8 cellular contexts compared by ENCODE assay signal in genomic region chr17:17146791-17147406, GRCh38. TPM values are rescaled to one million over a fixed set of nuclear protein-coding genes. Genes with fewer than 3 reads are reported as not detected.
DNase-seq lines count a peak whose midpoint lies in the region; ATAC-seq and TF ChIP-seq lines count a peak whose summit lies in the region.

No MANE protein-coding gene starts in this region.

- H3K4me3 ChIP-seq in CD8-positive, alpha-beta memory T cell (ENCODE audit: low read length): no peak overlapping the region
- no peak overlapping the region for H3K4me3 ChIP-seq in IMR-90 (ENCODE audit: insufficient read depth, low read depth, low read length)
- H3K4me3 ChIP-seq in liver (ENCODE audit: low read depth in 1 of 3, low read length in 3 of 3): no peak overlapping the region

- H3K4me2 ChIP-seq in IMR-90 (ENCODE audit: low read depth, low read length): no peak overlapping the region

- peaks cover 8% of the 10 kb centered on the region; the same call in 1 of the 2 replicates for H4K20me1 ChIP-seq in IMR-90 (ENCODE audit: insufficient read depth, low read length)

- no peaks in the 10 kb centered on the region for H3K27me3 Mint-ChIP-seq in CD8-positive, alpha-beta memory T cell

- WGBS in IMR-90 (ENCODE audit: extremely low coverage in 2 of 2, insufficient read length in 1 of 2), 2 experiments: 92% methylated on average over 5 of the region's 14 CpGs; no CpG with 5 or more reads in 1 of the 2 experiments
- WGBS in liver: 87% methylated on average over 14 of the region's 14 CpGs

- intact Hi-C loops in IMR-90 (cut with micrococcal nuclease): no loop called here

- no peak overlapping the region for H2BK15ac ChIP-seq in IMR-90 (ENCODE audit: low read depth, low read length)

- dilution Hi-C loops in IMR-90 (cut with HindIII; ENCODE audit: low sequenced_read_pairs, unreplicated experiment): no loop called here

- no peak overlapping the region for H3K23ac ChIP-seq in IMR-90 (ENCODE audit: low read depth, low read length)

- H2BK120ac ChIP-seq in IMR-90 (ENCODE audit: low read depth, low read length): no peak overlapping the region

- POLR2A ChIA-PET in CD8-positive, alpha-beta memory T cell (lab: Charles Lee): no interaction called here
- POLR2A ChIA-PET in IMR-90 (lab: Charles Lee; ENCODE audit: unreplicated experiment): no interaction called here

- no peak overlapping the region for H3K9ac ChIP-seq in IMR-90 (ENCODE audit: low read depth, low read length)
- no peak overlapping the region for H3K9ac ChIP-seq in liver (ENCODE audit: low read depth in 1 of 2, low read length in 2 of 2)

- H2BK5ac ChIP-seq in IMR-90 (ENCODE audit: low read depth, low read length, poor library complexity, severe bottlenecking): no peak overlapping the region

- H4K91ac ChIP-seq in IMR-90 (ENCODE audit: insufficient read depth, low read depth, low read length): no peak overlapping the region

- H3K27me3 ChIP-seq in CD8-positive, alpha-beta memory T cell (ENCODE audit: insufficient read depth, low read length, poor library complexity, severe bottlenecking): no peaks in the 10 kb centered on the region
- H3K27me3 ChIP-seq in IMR-90 (ENCODE audit: control insufficient read depth, insufficient read depth, low read length) (no peaks in the 10 kb centered on the region), liver (ENCODE audit: control insufficient read depth in 4 of 4, insufficient read depth in 4 of 4, low read length in 3 of 4) (no peaks in the 10 kb centered on the region)

- in situ Hi-C loops in IMR-90 (cut with MboI; ENCODE audit: low sequenced_read_pairs): no loop called here

- H3K14ac ChIP-seq in IMR-90 (replicated peaks; ENCODE audit: low read depth, low read length): no peak overlapping the region

- peak in 1 of 5 donors; percentile 11 for DNase-seq in CD8-positive, alpha-beta memory T cell
- no peak for DNase-seq in IMR-90
- peak; percentile 36 to 55 for DNase-seq in activated T-cell treated with anti-CD3 and anti-CD28 coated beads, Interleukin-2, amount 50 U/mL, for 48 hours
- no peak for DNase-seq in LoVo (ENCODE audit: low spot score)
- DNase-seq in NCI-H1436 treated with DMSO at 0.1 percent for 48 hours (lab: John Stamatoyannopoulos, UW): no peak
- DNase-seq in NCI-H1092 treated with DMSO at 0.1 percent for 48 hours (lab: John Stamatoyannopoulos, UW): no peak
- no peak for DNase-seq in activated CD8-positive, alpha-beta memory T cell treated with anti-CD3 and anti-CD28 coated beads, Interleukin-2, amount 50 U/mL, for 48 hours

- H3K9me1 ChIP-seq in IMR-90 (ENCODE audit: insufficient read depth, low read length): peaks cover 12% of the 10 kb centered on the region

- TF ChIP-seq RAD21 in IMR-90 (IDR thresholded peaks at IDR 0.05; ENCODE audit: low read length): no peak
- peak; percentile 54 to 76 for TF ChIP-seq RAD21 in liver (IDR thresholded peaks at IDR 0.05)

- no peak overlapping the region for H3K18ac ChIP-seq in IMR-90 (ENCODE audit: low read depth, low read length)

- H3K4me3 Mint-ChIP-seq in CD8-positive, alpha-beta memory T cell: no peak overlapping the region

- no TSS peak for BruUV-seq in IMR-90 (replicated peaks; lab: Mats Ljungman, UMichigan)

- no peak overlapping the region for H2BK20ac ChIP-seq in IMR-90 (ENCODE audit: low read depth, low read length)

- H3K9me3 ChIP-seq in CD8-positive, alpha-beta memory T cell (ENCODE audit: low read length): no peaks in the 10 kb centered on the region
- no peaks in the 10 kb centered on the region for H3K9me3 ChIP-seq in IMR-90 (ENCODE audit: control insufficient read depth, insufficient read depth, low read length)
- no peaks in the 10 kb centered on the region for H3K9me3 ChIP-seq in liver (ENCODE audit: control insufficient read depth in 4 of 4, low read length in 3 of 4)

- H3K4ac ChIP-seq in IMR-90 (ENCODE audit: low read depth, low read length): no peak overlapping the region

- H2AK9ac ChIP-seq in IMR-90 (replicated peaks; ENCODE audit: low read depth, low read length, poor library complexity): no peak overlapping the region

- H3K27ac Mint-ChIP-seq in CD8-positive, alpha-beta memory T cell: peak overlapping the region in 5 of 8 donors; percentile 21 to 74 (median 30)

- peaks cover 6 to 27% of the 10 kb centered on the region in 2 experiments; a peak in 2 of 4 replicates for H3K79me1 ChIP-seq in IMR-90 (ENCODE audit: low read depth in 1 of 2, low read length in 2 of 2)

- CTCF ChIA-PET in CD8-positive, alpha-beta memory T cell (lab: Charles Lee): interaction anchor here (0.9 kb wide), 1 partner anchor 147 kb away, joined by 5 read pairs; no protein-coding TSS in a partner anchor
- CTCF ChIA-PET in IMR-90 (lab: Yijun Ruan, JAX): no interaction called here

- H3K27ac ChIP-seq in CD8-positive, alpha-beta memory T cell (ENCODE audit: low read depth, low read length): no peak overlapping the region
- H3K27ac ChIP-seq in IMR-90 (ENCODE audit: insufficient read depth, low read length): no peak overlapping the region
- no peak overlapping the region for H3K27ac ChIP-seq in liver (ENCODE audit: low read depth in 1 of 2, low read length in 2 of 2)

- TF ChIP-seq CTCF in IMR-90 (conservative IDR thresholded peaks at IDR 0.05; ENCODE audit: low read depth, low read length) (0 out of 2 replicates have a peak, but pooled peaks have one; percentile 9), liver (IDR thresholded peaks at IDR 0.05; ENCODE audit: low read depth, low read length, missing input control) (peak; percentile 38)

- H3K36me3 ChIP-seq in CD8-positive, alpha-beta memory T cell (ENCODE audit: insufficient read depth, low read length): peaks cover 36% of the 10 kb centered on the region
- H3K36me3 ChIP-seq in IMR-90 (ENCODE audit: control insufficient read depth, insufficient read depth, low read length): peaks cover 66% of the 10 kb centered on the region
- peaks cover 2 to 59% (median 30%) of the 10 kb centered on the region in 4 donors for H3K36me3 ChIP-seq in liver (ENCODE audit: control insufficient read depth in 4 of 4, insufficient read depth in 3 of 4, low read depth in 1 of 4, low read length in 3 of 4)

- H3K56ac ChIP-seq in IMR-90 (ENCODE audit: extremely low read depth, insufficient read depth, low read length): no peak overlapping the region

- no peak overlapping the region for H4K8ac ChIP-seq in IMR-90 (ENCODE audit: low read depth in 2 of 2, low read length in 2 of 2)

- H2AFZ ChIP-seq in IMR-90 (replicated peaks; ENCODE audit: low read length, poor library complexity): no peak overlapping the region

- ATAC-seq in IMR-90 (ENCODE audit: low read depth): no peak

- no peak overlapping the region for H4K5ac ChIP-seq in IMR-90 (ENCODE audit: low read depth, low read length)

- no peak for TF ChIP-seq POLR2A in IMR-90 (IDR thresholded peaks at IDR 0.05; ENCODE audit: low read depth, low read length)

- H3K9me3 Mint-ChIP-seq in CD8-positive, alpha-beta memory T cell: no peaks in the 10 kb centered on the region

- peaks cover 10 to 15% (median 15%) of the 10 kb centered on the region in 3 donors for H3K4me1 Mint-ChIP-seq in CD8-positive, alpha-beta memory T cell

- peaks cover 3 to 85% (median 23%) of the 10 kb centered on the region in 3 donors for H3K36me3 Mint-ChIP-seq in CD8-positive, alpha-beta memory T cell

- H2AK5ac ChIP-seq in IMR-90 (ENCODE audit: low read depth, low read length): no peak overlapping the region

- no peaks in the 10 kb centered on the region for H3K4me1 ChIP-seq in CD8-positive, alpha-beta memory T cell (ENCODE audit: insufficient read depth, low read length)
- H3K4me1 ChIP-seq in IMR-90 (ENCODE audit: control insufficient read depth, insufficient read depth, low read length) (peaks cover 9% of the 10 kb centered on the region), liver (ENCODE audit: control insufficient read depth in 4 of 4, insufficient read depth in 4 of 4, low read length in 3 of 4) (peaks cover 6 to 10% (median 6%) of the 10 kb centered on the region in 4 donors)

TF ChIP-seq in IMR-90, 13 proteins besides CTCF, POLR2A, EP300 and RAD21 (continues in another document):
- TF ChIP-seq MAZ (IDR thresholded peaks at IDR 0.05; ENCODE audit: borderline replicate concordance, low read depth, low read length) (no peak), FOS (IDR thresholded peaks at IDR 0.05; ENCODE audit: low read depth, low read length) (no peak), BHLHE40 (IDR thresholded peaks at IDR 0.05; ENCODE audit: low read depth, low read length) (no peak)
- TF ChIP-seq, protein P1, sequence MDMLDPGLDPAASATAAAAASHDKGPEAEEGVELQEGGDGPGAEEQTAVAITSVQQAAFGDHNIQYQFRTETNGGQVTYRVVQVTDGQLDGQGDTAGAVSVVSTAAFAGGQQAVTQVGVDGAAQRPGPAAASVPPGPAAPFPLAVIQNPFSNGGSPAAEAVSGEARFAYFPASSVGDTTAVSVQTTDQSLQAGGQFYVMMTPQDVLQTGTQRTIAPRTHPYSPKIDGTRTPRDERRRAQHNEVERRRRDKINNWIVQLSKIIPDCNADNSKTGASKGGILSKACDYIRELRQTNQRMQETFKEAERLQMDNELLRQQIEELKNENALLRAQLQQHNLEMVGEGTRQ (IDR thresholded peaks at IDR 0.05; ENCODE audit: low read depth, low read length): no peak

TF ChIP-seq in liver, 16 proteins besides CTCF, POLR2A, EP300 and RAD21 (continues in another document):
- no peak for TF ChIP-seq FOXA2 (IDR thresholded peaks at IDR 0.05)

RNA-seq across cellular contexts. Expression of gene PLD6, which starts 59.2 kb away (rescaled TPM):
- total RNA-seq in CD8-positive, alpha-beta memory T cell: 10 to 100 TPM; 26.5 to 28.4 TPM
- 6.9 TPM for polyA plus RNA-seq in CD8-positive, alpha-beta memory T cell
- total RNA-seq in IMR-90 (2012; rRNA removed) (1.1 TPM in 2 replicates), liver (1 to 10 TPM; 1.7 to 2.3 TPM)
- polyA plus RNA-seq in IMR-90 (2012; rRNA removed) (0.98 and 1.5 TPM in 2 replicates), liver (1 to 10 TPM; 1.2 to 1.3 TPM)
- polyA plus RNA-seq in IMR-90 (2012; cell fraction: cytosol; rRNA removed): 0.81 and 1.1 TPM in 2 replicates
- 1.8 and 3.3 TPM in 2 replicates for polyA plus RNA-seq in IMR-90 (2012; cell fraction: nucleus; rRNA removed; ENCODE audit: low replicate concordance)

Comparison
In these comparisons a context has a peak if more than half of its experiments do, and no peak if none do; other contexts are left out.
1. DNase-seq: peak in activated T-cell treated with anti-CD3 and anti-CD28 coated beads, Interleukin-2, amount 50 U/mL, for 48 hours (2 of 2); none in IMR-90 (single experiment), LoVo (single experiment), NCI-H1436 treated with DMSO at 0.1 percent for 48 hours (single experiment), NCI-H1092 treated with DMSO at 0.1 percent for 48 hours (single experiment) and activated CD8-positive, alpha-beta memory T cell treated with anti-CD3 and anti-CD28 coated beads, Interleukin-2, amount 50 U/mL, for 48 hours (single experiment).
2. RNA of gene PLD6, which starts 59.2 kb away (total RNA-seq): 26.5 to 28.4 TPM in CD8-positive, alpha-beta memory T cell; 1.7 to 2.3 TPM in liver and 1.1 TPM in IMR-90; every median in the first group is over 4 times any median in the second.